Comparison of ENCODE assay signal across 9 cellular contexts in genomic region chr18:4017479-4017878, GRCh38.
A peak's percentile ranks its signal among the peaks of the same experiment; 100 is the strongest.
DNase-seq lines count a peak whose midpoint lies in the region; ATAC-seq and TF ChIP-seq lines count a peak whose summit lies in the region.
"Had no signal": no experiment of that assay in that cellular context is flagged by ENCODE, and none has a peak within 500 bp of the region (broad histone marks: within the 10 kb centered on the region; RNA-seq: fewer than 3 reads in every experiment).

No MANE protein-coding gene starts in this region.

- peaks cover 3% of the 10 kb centered on the region for H3K36me3 Mint-ChIP-seq in endodermal cell (ENCODE audit: low read depth)
- no peaks in the 10 kb centered on the region for H3K36me3 Mint-ChIP-seq in activated CD8-positive, alpha-beta memory T cell treated with anti-CD3 and anti-CD28 coated beads, Interleukin-2, amount 10 ng/mL, durations not matched to agents 7 days and 5 days
- H3K36me3 Mint-ChIP-seq: IgD-negative memory B cell had no signal

- peaks cover under 1% of the 10 kb centered on the region for H3K9me3 ChIP-seq in endodermal cell (ENCODE audit: control insufficient read depth, low read length)

- WGBS in endodermal cell (ENCODE audit: insufficient coverage in 1 of 2, insufficient read length in 1 of 2), 2 experiments = 6 to 18% methylated on average over 2 to 3 of the region's 3 CpGs

- H3K9me3 Mint-ChIP-seq in endodermal cell = peaks cover 7% of the 10 kb centered on the region
- no peaks in the 10 kb centered on the region for H3K9me3 Mint-ChIP-seq in activated CD8-positive, alpha-beta memory T cell treated with anti-CD3 and anti-CD28 coated beads, Interleukin-2, amount 10 ng/mL, durations not matched to agents 7 days and 5 days (ENCODE audit: low read depth)

- no peak overlapping the region for H3K9ac ChIP-seq in endodermal cell (ENCODE audit: extremely low read depth, low read length, poor library complexity, severe bottlenecking)

- CTCF ChIA-PET in activated CD8-positive, alpha-beta memory T cell treated with anti-CD3 and anti-CD28 coated beads, Interleukin-2, amount 10 ng/mL, durations not matched to agents 7 days and 5 days (lab: Charles Lee) = interaction anchor here (1.2 kb wide), 1 partner anchor 10 kb away, joined by 3 read pairs; no protein-coding TSS in a partner anchor

- ATAC-seq in Right ventricle myocardium inferior = no peak
- no peak for ATAC-seq in activated CD8-positive, alpha-beta memory T cell treated with anti-CD3 and anti-CD28 coated beads, Interleukin-2, amount 10 ng/mL, durations not matched to agents 7 days and 5 days

- H3K4me1 ChIP-seq in endodermal cell (ENCODE audit: control insufficient read depth, insufficient read depth, low read length) = no peaks in the 10 kb centered on the region

- H3K27ac ChIP-seq in endodermal cell (ENCODE audit: low read depth, low read length) = no peak overlapping the region

- no peak overlapping the region for H3K4me3 Mint-ChIP-seq in endodermal cell
- H3K4me3 Mint-ChIP-seq in activated CD8-positive, alpha-beta memory T cell treated with anti-CD3 and anti-CD28 coated beads, Interleukin-2, amount 10 ng/mL, durations not matched to agents 7 days and 5 days = no peak overlapping the region

- no peak overlapping the region for H3K4me3 ChIP-seq in endodermal cell (ENCODE audit: low read length)

- peaks cover 14% of the 10 kb centered on the region for H3K27me3 Mint-ChIP-seq in endodermal cell (ENCODE audit: insufficient read depth)
- H3K27me3 Mint-ChIP-seq in activated CD8-positive, alpha-beta memory T cell treated with anti-CD3 and anti-CD28 coated beads, Interleukin-2, amount 10 ng/mL, durations not matched to agents 7 days and 5 days = peaks cover 5% of the 10 kb centered on the region
- H3K27me3 Mint-ChIP-seq: IgD-negative memory B cell had no signal

- H3K27ac Mint-ChIP-seq in endodermal cell = no peak overlapping the region
- H3K27ac Mint-ChIP-seq in activated CD8-positive, alpha-beta memory T cell treated with anti-CD3 and anti-CD28 coated beads, Interleukin-2, amount 10 ng/mL, durations not matched to agents 7 days and 5 days = no peak overlapping the region
- H3K27ac Mint-ChIP-seq: IgD-negative memory B cell had no signal

- peak; percentile 6 for DNase-seq in EL
- peak; percentile 29 for DNase-seq in GM20000 (ENCODE audit: low spot score)
- peak; percentile 70 for DNase-seq in HT-29 (ENCODE audit: low spot score)
- DNase-seq in endodermal cell = peak; percentile 78
- DNase-seq in cerebellar nuclear complex (lab: John Stamatoyannopoulos, UW) = no peak
- DNase-seq in NCI-H1105 (lab: John Stamatoyannopoulos, UW) = no peak
- DNase-seq in Right ventricle myocardium inferior (ENCODE audit: missing footprints) = no peak
- DNase-seq in activated CD8-positive, alpha-beta memory T cell treated with anti-CD3 and anti-CD28 coated beads, Interleukin-2, amount 10 ng/mL, durations not matched to agents 7 days and 5 days = no peak

- H3K27me3 ChIP-seq in endodermal cell (ENCODE audit: control insufficient read depth, insufficient read depth, low read length, poor library complexity, severe bottlenecking) = no peaks in the 10 kb centered on the region

- H3K4me1 Mint-ChIP-seq in endodermal cell = peaks cover 51% of the 10 kb centered on the region
- peaks cover 4% of the 10 kb centered on the region for H3K4me1 Mint-ChIP-seq in activated CD8-positive, alpha-beta memory T cell treated with anti-CD3 and anti-CD28 coated beads, Interleukin-2, amount 10 ng/mL, durations not matched to agents 7 days and 5 days

- TF ChIP-seq CTCF in GM20000 (IDR thresholded peaks at IDR 0.05; ENCODE audit: extremely low read depth, missing control alignments) = no peak
- TF ChIP-seq CTCF in endodermal cell (conservative IDR thresholded peaks at IDR 0.05) = peak; percentile 78

- intact Hi-C loops in Right ventricle myocardium inferior (cut with DNase I) = no loop called here

- no peaks in the 10 kb centered on the region for H3K36me3 ChIP-seq in endodermal cell (ENCODE audit: control insufficient read depth, insufficient read depth, low read length)

Comparison
In these comparisons a context has a peak if more than half of its experiments do, and no peak if none do; other contexts are left out.
1. DNase-seq: peak in EL (single experiment), GM20000 (single experiment), HT-29 (single experiment) and endodermal cell (single experiment); none in cerebellar nuclear complex (0 of 2), NCI-H1105 (single experiment), Right ventricle myocardium inferior (single experiment) and activated CD8-positive, alpha-beta memory T cell treated with anti-CD3 and anti-CD28 coated beads, Interleukin-2, amount 10 ng/mL, durations not matched to agents 7 days and 5 days (single experiment).